Comparison of ENCODE assay signal across 8 cellular contexts in genomic region chr10:26486985-26487850, GRCh38. TPM values are rescaled to one million over a fixed set of nuclear protein-coding genes. Genes with fewer than 3 reads are reported as not detected.
DNase-seq lines count a peak whose midpoint lies in the region; ATAC-seq lines count a peak whose summit lies in the region.

No MANE protein-coding gene starts in this region.

- DNase-seq in SK-MEL-5 (ENCODE audit: low read depth, low spot score), result peak; percentile 61
- DNase-seq in amniotic epithelial cell (ENCODE audit: low read depth), result peak; percentile 96
- peak; percentile 80 for DNase-seq in mesenchymal stem cell
- DNase-seq in stimulated activated naive CD8-positive, alpha-beta T cell treated with anti-CD3 and anti-CD28 coated beads, Interleukin-15, Interleukin-2, amounts not matched to agents 100 U/mL and 50 U/mL, for 24 hours, result peak; percentile 66
- no peak for DNase-seq in NCI-H1417 treated with DMSO at 0.1 percent for 48 hours (lab: John Stamatoyannopoulos, UW)
- DNase-seq in KBM-7, result no peak

- H3K27ac ChIP-seq in mesenchymal stem cell (ENCODE audit: low read length, poor library complexity, severe bottlenecking), result peak overlapping the region; percentile 97

- H3K4ac ChIP-seq in mesenchymal stem cell (ENCODE audit: low read depth in 1 of 2, low read length in 2 of 2), result no peak overlapping the region

- no peaks in the 10 kb centered on the region for H3K36me3 ChIP-seq in mesenchymal stem cell (ENCODE audit: control insufficient read depth in 1 of 2, insufficient read depth in 2 of 2, low read depth in 1 of 2, low read length in 2 of 2)

- H3K79me1 ChIP-seq in mesenchymal stem cell (replicated peaks; ENCODE audit: low read length, poor library complexity, severe bottlenecking), result no peaks in the 10 kb centered on the region

- in situ Hi-C loops in SK-MEL-5 (cut with HindIII; ENCODE audit: low pct_unique_long_range_greater_than_20kb, low sequenced_read_pairs), result no loop called here
- in situ Hi-C loops in KBM-7 (cut with MboI; ENCODE audit: low pct_unique_long_range_greater_than_20kb, low sequenced_read_pairs), result no loop called here

- no peak overlapping the region for H4K8ac ChIP-seq in mesenchymal stem cell (ENCODE audit: low read length)

- peak overlapping the region in 1 of 2 experiments; percentile 64 for H3K4me3 ChIP-seq in mesenchymal stem cell (ENCODE audit: insufficient read depth in 1 of 2, low read depth in 1 of 2, low read length in 2 of 2)

- H2BK15ac ChIP-seq in mesenchymal stem cell (ENCODE audit: low read depth, poor library complexity, severe bottlenecking), result no peak overlapping the region

- no peak overlapping the region for H4K91ac ChIP-seq in mesenchymal stem cell (ENCODE audit: low read length)

- peak overlapping the region; percentile 96 for H3K9ac ChIP-seq in mesenchymal stem cell (ENCODE audit: low read length)

- no peak overlapping the region for H3K14ac ChIP-seq in mesenchymal stem cell (ENCODE audit: low read length in 2 of 2)

- H2BK12ac ChIP-seq in mesenchymal stem cell (ENCODE audit: low read length in 2 of 2), result no peak overlapping the region

- H3K18ac ChIP-seq in mesenchymal stem cell (ENCODE audit: low read depth in 1 of 2, low read length in 2 of 2), result peak overlapping the region in 1 of 2 experiments; percentile 49

- WGBS in mesenchymal stem cell, result 39% methylated on average over 7 of the region's 11 CpGs

- H3K4me2 ChIP-seq in mesenchymal stem cell (ENCODE audit: low read length, poor library complexity, severe bottlenecking), result peak overlapping the region; percentile 7

- H2AFZ ChIP-seq in mesenchymal stem cell (ENCODE audit: low read depth, low read length), result no peak overlapping the region

- no peak overlapping the region for H2BK120ac ChIP-seq in mesenchymal stem cell (ENCODE audit: low read depth, low read length)

- no peak overlapping the region for H2AK5ac ChIP-seq in mesenchymal stem cell (ENCODE audit: low read length, severe bottlenecking)

- no peak overlapping the region for H2BK5ac ChIP-seq in mesenchymal stem cell (ENCODE audit: low read depth, low read length, poor library complexity, severe bottlenecking)

- H3K9me3 ChIP-seq in mesenchymal stem cell (ENCODE audit: control insufficient read depth, low read length), result no peaks in the 10 kb centered on the region

- H3K27me3 ChIP-seq in mesenchymal stem cell (ENCODE audit: control insufficient read depth in 1 of 2, insufficient read depth in 1 of 2, low read length in 2 of 2), result no peaks in the 10 kb centered on the region

- no peak overlapping the region for H3K23ac ChIP-seq in mesenchymal stem cell (ENCODE audit: low read length in 2 of 2)

- ATAC-seq in GM18499 (IDR thresholded peaks at IDR 0.05; ENCODE audit: insufficient read depth, unreplicated experiment), result peak; percentile 93
- ATAC-seq in HG02870 (IDR thresholded peaks at IDR 0.05; ENCODE audit: unreplicated experiment), result peak; percentile 90
- peak; percentile 84 for ATAC-seq in stimulated activated naive CD8-positive, alpha-beta T cell treated with anti-CD3 and anti-CD28 coated beads, Interleukin-15, Interleukin-2, amounts not matched to agents 100 U/mL and 50 U/mL, for 24 hours

- H3K4me1 ChIP-seq in mesenchymal stem cell (ENCODE audit: control insufficient read depth, insufficient read depth, low read depth, low read length), result peaks cover 10% of the 10 kb centered on the region

RNA-seq across cellular contexts. Expression of gene APBB1IP, which starts 49.1 kb away (rescaled TPM):
- not detected in 2 replicates for total RNA-seq in SK-MEL-5 (2014; rRNA removed; shearing (Covaris generic))
- not detected in 2 replicates for polyA plus RNA-seq in SK-MEL-5 (2015; cell fraction: cytosol; rRNA removed)
- polyA plus RNA-seq in SK-MEL-5 (2015; cell fraction: nucleus; rRNA removed), result not detected in 2 replicates
- polyA plus RNA-seq in mesenchymal stem cell (2013, experiment 1 of 2), result 0.15 TPM
- 0.08 TPM for polyA plus RNA-seq in mesenchymal stem cell (2013, experiment 2 of 2)

Comparison
In these comparisons a context has a peak if more than half of its experiments do, and no peak if none do; other contexts are left out.
1. DNase-seq: peak in SK-MEL-5 (single experiment), amniotic epithelial cell (single experiment), mesenchymal stem cell (single experiment) and stimulated activated naive CD8-positive, alpha-beta T cell treated with anti-CD3 and anti-CD28 coated beads, Interleukin-15, Interleukin-2, amounts not matched to agents 100 U/mL and 50 U/mL, for 24 hours (single experiment); none in NCI-H1417 treated with DMSO at 0.1 percent for 48 hours (single experiment) and KBM-7 (single experiment).
2. Peak in every context shown above with its lines, with median percentiles within 50 percentile points of each other: ATAC-seq.